15 cellular contexts compared by ENCODE assay signal in genomic region chr1:100419072-100419471, GRCh38.
DNase-seq lines count a peak whose midpoint lies in the region; ATAC-seq and TF ChIP-seq lines count a peak whose summit lies in the region.
"Had no signal": no experiment of that assay in that cellular context is flagged by ENCODE, and none has a peak within 500 bp of the region (broad histone marks: within the 10 kb centered on the region; RNA-seq: fewer than 3 reads in every experiment).

No MANE protein-coding gene starts in this region.

- peaks cover 9% of the 10 kb centered on the region for H3K9me3 Mint-ChIP-seq in activated T-cell treated with anti-CD3 and anti-CD28 coated beads, Interleukin-2, amount 50 U/mL, for 24 hours
- H3K9me3 Mint-ChIP-seq in activated T-cell treated with anti-CD3 and anti-CD28 coated beads, Interleukin-2, amount 50 U/mL, for 4 hours, result peaks cover 6% of the 10 kb centered on the region
- H3K9me3 Mint-ChIP-seq in CD4-positive, alpha-beta memory T cell, result peaks cover 0 to 6% (median 0%) of the 10 kb centered on the region in 8 donors
- peaks cover 0 to 8% (median 0%) of the 10 kb centered on the region in 11 donors for H3K9me3 Mint-ChIP-seq in naive thymus-derived CD4-positive, alpha-beta T cell
- H3K9me3 Mint-ChIP-seq: HFFc6 had no signal

- H3K27me3 ChIP-seq in CD4-positive, alpha-beta memory T cell (ENCODE audit: insufficient read depth, low read length), result no peaks in the 10 kb centered on the region
- no peaks in the 10 kb centered on the region for H3K27me3 ChIP-seq in naive thymus-derived CD4-positive, alpha-beta T cell (ENCODE audit: control insufficient read depth in 2 of 2, insufficient read depth in 2 of 2, low read length in 2 of 2)

- no peak overlapping the region for H3K4me3 Mint-ChIP-seq in activated T-cell treated with anti-CD3 and anti-CD28 coated beads, Interleukin-2, amount 50 U/mL, for 24 hours
- no peak overlapping the region for H3K4me3 Mint-ChIP-seq in activated T-cell treated with anti-CD3 and anti-CD28 coated beads, Interleukin-2, amount 50 U/mL, for 4 hours
- peak overlapping the region in 7 of 8 donors; percentile 17 to 69 (median 51) for H3K4me3 Mint-ChIP-seq in CD4-positive, alpha-beta memory T cell
- peak overlapping the region in 1 of 10 donors; percentile 22 for H3K4me3 Mint-ChIP-seq in naive thymus-derived CD4-positive, alpha-beta T cell
- H3K4me3 Mint-ChIP-seq: B cell, HFFc6 had no signal

- no peaks in the 10 kb centered on the region for H3K9me3 ChIP-seq in CD4-positive, alpha-beta memory T cell (ENCODE audit: control insufficient read depth in 1 of 2, low read length in 2 of 2)
- H3K9me3 ChIP-seq in naive thymus-derived CD4-positive, alpha-beta T cell (ENCODE audit: control insufficient read depth in 2 of 3, low read length in 3 of 3), result no peaks in the 10 kb centered on the region

- CTCF ChIA-PET in CD4-positive, alpha-beta memory T cell (lab: Charles Lee; ENCODE audit: partially characterized antibody), result interaction anchor here (1.2 to 2.0 kb wide), 4 partner anchors 10 to 61 kb away, joined by 3 to 5 read pairs (median 4); no protein-coding TSS in a partner anchor
- CTCF ChIA-PET in naive thymus-derived CD4-positive, alpha-beta T cell (lab: Charles Lee), result interaction anchor here (0.8 kb wide), 1 partner anchor 39 kb away, joined by 3 read pairs; no protein-coding TSS in a partner anchor

- peak overlapping the region; percentile 68 for H3K27ac Mint-ChIP-seq in activated T-cell treated with anti-CD3 and anti-CD28 coated beads, Interleukin-2, amount 50 U/mL, for 24 hours
- H3K27ac Mint-ChIP-seq in CD4-positive, alpha-beta memory T cell, result peak overlapping the region; percentile 66 to 88 (median 83)
- H3K27ac Mint-ChIP-seq in naive thymus-derived CD4-positive, alpha-beta T cell, result peak overlapping the region in 7 of 9 donors; percentile 0 to 87 (median 40)
- H3K27ac Mint-ChIP-seq: B cell, HFFc6 had no signal

- TF ChIP-seq CTCF in VCaP (conservative IDR thresholded peaks at IDR 0.05), result no peak

- H3K36me3 Mint-ChIP-seq in activated T-cell treated with anti-CD3 and anti-CD28 coated beads, Interleukin-2, amount 50 U/mL, for 24 hours (ENCODE audit: low read depth), result peaks cover 24% of the 10 kb centered on the region
- H3K36me3 Mint-ChIP-seq in activated T-cell treated with anti-CD3 and anti-CD28 coated beads, Interleukin-2, amount 50 U/mL, for 4 hours (ENCODE audit: insufficient read depth), result peaks cover 35% of the 10 kb centered on the region
- peaks cover 65 to 71% of the 10 kb centered on the region in 2 donors for H3K36me3 Mint-ChIP-seq in CD4-positive, alpha-beta memory T cell
- H3K36me3 Mint-ChIP-seq in naive thymus-derived CD4-positive, alpha-beta T cell, result peaks cover 7 to 58% (median 36%) of the 10 kb centered on the region in 5 donors

- peak overlapping the region; percentile 25 for H3K27ac ChIP-seq in CD4-positive, alpha-beta memory T cell (ENCODE audit: low read depth, low read length)
- peak overlapping the region; percentile 36 for H3K27ac ChIP-seq in VCaP
- H3K27ac ChIP-seq in naive thymus-derived CD4-positive, alpha-beta T cell (ENCODE audit: low read depth, low read length), result no peak overlapping the region
- H3K27ac ChIP-seq: HL-60 had no signal

- no peak overlapping the region for H3K4me3 ChIP-seq in CD4-positive, alpha-beta memory T cell (ENCODE audit: low read length in 2 of 2)
- no peak overlapping the region for H3K4me3 ChIP-seq in naive thymus-derived CD4-positive, alpha-beta T cell (ENCODE audit: low read length)

- no peak for DNase-seq in activated T-cell treated with anti-CD3 and anti-CD28 coated beads, Interleukin-2, amount 50 U/mL, for 24 hours
- DNase-seq in activated T-cell treated with anti-CD3 and anti-CD28 coated beads, Interleukin-2, amount 50 U/mL, for 4 hours, result no peak
- DNase-seq in CD4-positive, alpha-beta memory T cell, result no peak
- no peak for DNase-seq in naive thymus-derived CD4-positive, alpha-beta T cell
- DNase-seq in hypothalamus (lab: John Stamatoyannopoulos, UW) (no peak), NCI-H345 treated with DMSO at 0.1 percent for 48 hours (lab: John Stamatoyannopoulos, UW; ENCODE audit: unreplicated experiment) (no peak)
- DNase-seq in activated CD8-positive, alpha-beta memory T cell treated with anti-CD3 and anti-CD28 coated beads for 24 hours, result no peak
- DNase-seq: C1 segment of cervical spinal cord, DMS53, GF-D8, HCEC 1CT, HFFc6 had no signal

- POLR2A ChIA-PET in CD4-positive, alpha-beta memory T cell (lab: Charles Lee; ENCODE audit: partially characterized antibody), result interaction anchor here (0.6 to 9.2 kb wide), 7 partner anchors 14 to 67 kb away, joined by 3 to 272 read pairs (median 3); partner anchors contain the start of gene CDC14A
- POLR2A ChIA-PET in naive thymus-derived CD4-positive, alpha-beta T cell (lab: Charles Lee), result interaction anchor here (0.6 to 1.5 kb wide), 3 partner anchors 15 to 23 kb away, joined by 3 to 5 read pairs (median 5); no protein-coding TSS in a partner anchor

- intact Hi-C loops in CD4-positive, alpha-beta memory T cell (cut with micrococcal nuclease), result no loop called here
- intact Hi-C loops in naive thymus-derived CD4-positive, alpha-beta T cell (cut with micrococcal nuclease), result no loop called here

- no peak for ATAC-seq in activated T-cell treated with anti-CD3 and anti-CD28 coated beads, Interleukin-2, amount 50 U/mL, for 4 hours
- ATAC-seq in naive thymus-derived CD4-positive, alpha-beta T cell, result no peak

- H3K36me3 ChIP-seq in CD4-positive, alpha-beta memory T cell (ENCODE audit: insufficient read depth, low read length), result peaks cover 16% of the 10 kb centered on the region
- peaks cover 0 to 9% (median 0%) of the 10 kb centered on the region in 3 experiments for H3K36me3 ChIP-seq in naive thymus-derived CD4-positive, alpha-beta T cell (ENCODE audit: control insufficient read depth in 2 of 3, insufficient read depth in 3 of 3, low read length in 3 of 3)

- peaks cover 96% of the 10 kb centered on the region for H3K4me1 ChIP-seq in CD4-positive, alpha-beta memory T cell (ENCODE audit: insufficient read depth, low read length)
- peaks cover 39 to 40% of the 10 kb centered on the region in 2 donors for H3K4me1 ChIP-seq in naive thymus-derived CD4-positive, alpha-beta T cell (ENCODE audit: control insufficient read depth in 2 of 2, insufficient read depth in 2 of 2, low read length in 2 of 2)

- peaks cover 79% of the 10 kb centered on the region for H3K4me1 Mint-ChIP-seq in activated T-cell treated with anti-CD3 and anti-CD28 coated beads, Interleukin-2, amount 50 U/mL, for 24 hours (ENCODE audit: low read depth)
- peaks cover 82% of the 10 kb centered on the region for H3K4me1 Mint-ChIP-seq in activated T-cell treated with anti-CD3 and anti-CD28 coated beads, Interleukin-2, amount 50 U/mL, for 4 hours (ENCODE audit: low read depth)
- H3K4me1 Mint-ChIP-seq in CD4-positive, alpha-beta memory T cell, result peaks cover 65 to 94% (median 74%) of the 10 kb centered on the region in 4 donors
- peaks cover 48 to 98% (median 83%) of the 10 kb centered on the region in 7 donors for H3K4me1 Mint-ChIP-seq in naive thymus-derived CD4-positive, alpha-beta T cell

- H3K27me3 Mint-ChIP-seq in activated T-cell treated with anti-CD3 and anti-CD28 coated beads, Interleukin-2, amount 50 U/mL, for 24 hours, result no peaks in the 10 kb centered on the region
- no peaks in the 10 kb centered on the region for H3K27me3 Mint-ChIP-seq in activated T-cell treated with anti-CD3 and anti-CD28 coated beads, Interleukin-2, amount 50 U/mL, for 4 hours (ENCODE audit: low read depth)
- no peaks in the 10 kb centered on the region for H3K27me3 Mint-ChIP-seq in CD4-positive, alpha-beta memory T cell
- H3K27me3 Mint-ChIP-seq in naive thymus-derived CD4-positive, alpha-beta T cell, result no peaks in the 10 kb centered on the region
- H3K27me3 Mint-ChIP-seq: B cell had no signal

Comparison
In these comparisons a context has a peak if more than half of its experiments do, and no peak if none do; other contexts are left out.
1. H3K4me3 Mint-ChIP-seq: peak in CD4-positive, alpha-beta memory T cell (7 of 8); none in activated T-cell treated with anti-CD3 and anti-CD28 coated beads, Interleukin-2, amount 50 U/mL, for 24 hours (single experiment) and activated T-cell treated with anti-CD3 and anti-CD28 coated beads, Interleukin-2, amount 50 U/mL, for 4 hours (single experiment).
2. Peak in every context shown above with its lines, with median percentiles within 50 percentile points of each other: H3K27ac Mint-ChIP-seq.